In the genomic region with DNA sequence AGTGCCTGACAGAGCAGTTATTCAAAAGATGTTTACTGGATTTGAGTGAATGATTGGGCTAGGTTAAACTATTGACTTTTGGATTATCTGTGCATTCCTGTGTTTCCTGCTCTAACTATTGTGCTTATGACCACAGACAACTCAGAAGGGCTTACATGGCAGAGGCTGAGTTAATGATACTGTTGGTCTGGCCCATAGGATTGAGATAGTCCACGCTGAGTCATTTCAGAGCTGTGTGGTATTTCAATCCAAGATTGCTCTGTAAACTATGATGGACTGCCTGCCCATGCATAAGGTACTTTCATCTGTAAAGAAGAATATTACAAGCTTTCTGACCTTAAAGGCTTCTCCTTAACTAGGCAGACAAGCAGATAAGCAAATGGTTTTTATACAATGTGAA, we compare ENCODE assay signal across 13 cellular contexts. TPM values are rescaled to one million over a fixed set of nuclear protein-coding genes. Genes with fewer than 3 reads are reported as not detected.
A peak's percentile ranks its signal among the peaks of the same experiment; 100 is the strongest.
DNase-seq lines count a peak whose midpoint lies in the region; ATAC-seq, FAIRE-seq and TF ChIP-seq lines count a peak whose summit lies in the region.
"Had no signal": no experiment of that assay in that cellular context is flagged by ENCODE, and none has a peak within 500 bp of the region (broad histone marks: within the 10 kb centered on the region; RNA-seq: fewer than 3 reads in every experiment).

No MANE protein-coding gene starts in this region.

- 54 to 73% methylated on average over 1 of the region's 1 CpG for WGBS in pancreas, 2 donors

- no peak for TF ChIP-seq CTCF in pancreas (IDR thresholded peaks at IDR 0.05)

- no peaks in the 10 kb centered on the region for H3K4me1 ChIP-seq in pancreas
- H3K4me1 ChIP-seq: testis had no signal

- intact Hi-C loops in pancreas (cut with DNase I), result no loop called here

- DNase-seq in AG08396 (ENCODE audit: low spot score) (peak; percentile 37), SW480 (ENCODE audit: low spot score) (peak; percentile 14), glomerular visceral epithelial cell (ENCODE audit: extremely low spot score) (peak; percentile 91), SIG-M5 treated with dmso at 0.1 percent for 504 hours (lab: John Stamatoyannopoulos, UW; ENCODE audit: unreplicated experiment) (no peak), activated gamma-delta T cell treated with Interleukin-2 at 50 U/mL for 16 hours (no peak), pancreas (no peak), GM19239 (ENCODE audit: insufficient read length, low spot score) (no peak)
- DNase-seq: C1 segment of cervical spinal cord, Karpas-422, NCI-H510A, testis had no signal

- H3K27ac ChIP-seq in pancreas, result no peak overlapping the region
- H3K27ac ChIP-seq: parathyroid adenoma, testis had no signal

- ATAC-seq in HG02588 (IDR thresholded peaks at IDR 0.05; ENCODE audit: unreplicated experiment) (peak; percentile 51), pancreas (no peak)

- no peaks in the 10 kb centered on the region for H3K9me3 ChIP-seq in pancreas
- H3K9me3 ChIP-seq: testis had no signal

- no peaks in the 10 kb centered on the region for H3K36me3 ChIP-seq in pancreas

- H3K4me3 ChIP-seq in pancreas, result no peak overlapping the region
- H3K4me3 ChIP-seq: testis had no signal

- no peak for FAIRE-seq in pancreas (lab: Jason Lieb, UNC)
- FAIRE-seq in GM19239 (lab: Jason Lieb, UNC), result no peak

- no peaks in the 10 kb centered on the region for H3K27me3 ChIP-seq in pancreas
- H3K27me3 ChIP-seq: testis had no signal

RNA-seq across cellular contexts. Expression of a gene that starts 49.1 kb away (rescaled TPM):
- total RNA-seq in pancreas, result 10 to 100 TPM in 1 of 6 donors, 1 to 10 TPM in 5; 1.5 to 11.4 (median 4.9) TPM
- 1 to 10 TPM; 1.1 to 1.4 TPM for polyA plus RNA-seq in pancreas

Comparison
In these comparisons a context has a peak if more than half of its experiments do, and no peak if none do; other contexts are left out.
1. DNase-seq: peak in AG08396 (single experiment), SW480 (single experiment) and glomerular visceral epithelial cell (single experiment); none in SIG-M5 treated with dmso at 0.1 percent for 504 hours (single experiment), activated gamma-delta T cell treated with Interleukin-2 at 50 U/mL for 16 hours (single experiment), pancreas (0 of 6) and GM19239 (single experiment).